Comparison of ENCODE assay signal across 27 cellular contexts in genomic region chr3:46684881-46685280, GRCh38. TPM values are rescaled to one million over a fixed set of nuclear protein-coding genes. Genes with fewer than 3 reads are reported as not detected.
"Had no signal": no experiment of that assay in that cellular context is flagged by ENCODE, and none has a peak within 500 bp of the region (broad histone marks: within the 10 kb centered on the region; RNA-seq: fewer than 3 reads in every experiment).

No MANE protein-coding gene starts in this region.

- H3K4me3 ChIP-seq: dorsolateral prefrontal cortex, gastrocnemius medialis, lung, pancreas, right lobe of liver, testis, tibial artery had no signal

- H3K36me3 ChIP-seq: neutrophil, right lobe of liver had no signal

- DNase-seq: cerebellar nuclear complex; dorsolateral prefrontal cortex; effector CD4-positive, alpha-beta T cell; gastrocnemius medialis; head of caudate nucleus; naive thymus-derived CD8-positive, alpha-beta T cell; pancreas; right lobe of liver; small intestine; stimulated activated CD4-positive, alpha-beta T cell treated with anti-CD3 and anti-CD28 coated beads, Interleukin-15, amount 100 ng/mL, for 24 hours; stimulated activated CD4-positive, alpha-beta T cell treated with anti-CD3 and anti-CD28 coated beads, Interleukin-2, amount 100 ng/mL, for 48 hours; stimulated activated naive CD4-positive, alpha-beta T cell; substantia nigra; testis; tibial artery had no signal

- H3K4me1 ChIP-seq: gastrocnemius medialis, pancreas, right lobe of liver, testis, tibial artery had no signal

- H3K9me3 Mint-ChIP-seq: memory B cell; mesothelial cell of epicardium; naive thymus-derived CD8-positive, alpha-beta T cell; type B pancreatic cell had no signal

- H3K36me3 Mint-ChIP-seq: memory B cell, mesothelial cell of epicardium, type B pancreatic cell had no signal

- H3K27me3 ChIP-seq: dorsolateral prefrontal cortex, gastrocnemius medialis, neutrophil, pancreas, right lobe of liver, testis, tibial artery had no signal

- ATAC-seq: gastrocnemius medialis; left lobe of liver; naive thymus-derived CD8-positive, alpha-beta T cell; pancreas; right lobe of liver had no signal

- H3K9me3 ChIP-seq: gastrocnemius medialis, neutrophil, pancreas, right lobe of liver, testis, tibial artery had no signal

- H3K27ac Mint-ChIP-seq: memory B cell, mesothelial cell of epicardium, type B pancreatic cell had no signal

- H3K4me3 Mint-ChIP-seq: memory B cell; mesothelial cell of epicardium; naive thymus-derived CD8-positive, alpha-beta T cell; type B pancreatic cell had no signal

- H3K27ac ChIP-seq: dorsolateral prefrontal cortex, gastrocnemius medialis, neutrophil, pancreas, right lobe of liver, testis, tibial artery had no signal

- H3K4me1 Mint-ChIP-seq: memory B cell, mesothelial cell of epicardium had no signal

- H3K27me3 Mint-ChIP-seq: type B pancreatic cell had no signal

RNA-seq across cellular contexts. Expression of gene TMIE, which starts 16.3 kb away (rescaled TPM):
- total RNA-seq: fibroblast of villous mesenchyme, glomerular endothelial cell had no signal
- polyA plus RNA-seq: neural cell had no signal

RNA-seq across cellular contexts. Expression of gene PRSS50, which starts 32.8 kb away (rescaled TPM):
- total RNA-seq: fibroblast of villous mesenchyme; gastrocnemius medialis; glomerular endothelial cell; naive thymus-derived CD8-positive, alpha-beta T cell; posterior vena cava; pulmonary artery endothelial cell had no signal
- polyA plus RNA-seq: keratinocyte, neural cell had no signal
